ENCODE assay signal across 15 cellular contexts in the genomic region with DNA sequence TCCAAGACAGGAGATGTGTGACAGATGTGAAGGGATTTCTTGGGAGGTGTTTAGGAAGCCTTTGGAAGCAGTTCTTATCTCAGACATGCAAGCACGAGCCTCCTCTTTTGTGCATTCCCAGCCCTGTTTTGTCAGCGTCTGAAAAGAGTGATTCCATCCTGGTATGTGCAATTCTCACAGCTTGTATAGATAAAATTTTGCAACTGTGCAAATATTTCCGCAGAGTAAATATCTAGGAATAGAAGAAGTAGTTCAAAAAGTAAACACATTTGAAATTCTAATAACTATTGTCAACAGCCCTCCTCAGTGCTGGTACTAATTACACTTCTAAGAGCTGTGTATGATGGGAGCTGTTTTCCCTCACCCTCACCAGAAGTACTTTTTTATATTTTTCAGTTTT.
DNase-seq lines count a peak whose midpoint lies in the region; ATAC-seq and TF ChIP-seq lines count a peak whose summit lies in the region.
"Had no signal": no experiment of that assay in that cellular context is flagged by ENCODE, and none has a peak within 500 bp of the region (broad histone marks: within the 10 kb centered on the region; RNA-seq: fewer than 3 reads in every experiment).

No MANE protein-coding gene starts in this region.

- H3K4me3 ChIP-seq in HEK293 (ENCODE audit: low read depth, low read length) (no peak overlapping the region), foreskin fibroblast (ENCODE audit: low read depth in 1 of 2, low read length in 2 of 2) (no peak overlapping the region), parathyroid adenoma (ENCODE audit: low read depth, low read length) (no peak overlapping the region)

- no peak for ATAC-seq in GM21717 (IDR thresholded peaks at IDR 0.05; ENCODE audit: unreplicated experiment)
- no peak for ATAC-seq in HG03039 (IDR thresholded peaks at IDR 0.05; ENCODE audit: unreplicated experiment)

- CTCF ChIA-PET in HEK293 (lab: Yijun Ruan, JAX): interaction anchor here (2.9 kb wide), 1 partner anchor 9 kb away, joined by 12 read pairs; no protein-coding TSS in a partner anchor

- POLR2A ChIA-PET in HEK293 (lab: Yijun Ruan, JAX): no interaction called here

- no peak overlapping the region for H3K9ac ChIP-seq in parathyroid adenoma
- H3K9ac ChIP-seq: KMS-11 had no signal

- H3K79me2 ChIP-seq in parathyroid adenoma: no peaks in the 10 kb centered on the region

- DNase-seq in NCI-H82 treated with DMSO at 0.1 percent for 48 hours (lab: John Stamatoyannopoulos, UW; ENCODE audit: unreplicated experiment) (peak; percentile 43), foreskin fibroblast (peak; percentile 18 to 26), erythroblast (lab: John Stamatoyannopoulos, UW) (no peak)
- no peak for DNase-seq in activated T-cell treated with anti-CD3 and anti-CD28 coated beads, Interleukin-2, amount 50 U/mL, for 48 hours
- DNase-seq: EL, islet precursor cell, NCI-H1105, posterior cingulate gyrus, RPMI8226, T-helper 1 cell had no signal

- H3K9me3 ChIP-seq in HEK293 (ENCODE audit: control insufficient read depth, insufficient read depth, low read depth, low read length) (no peaks in the 10 kb centered on the region), parathyroid adenoma (ENCODE audit: control insufficient read depth, low read length) (no peaks in the 10 kb centered on the region)

- TF ChIP-seq CTCF in HEK293 (tag by site-specific recombination; IDR thresholded peaks at IDR 0.05): no peak
- TF ChIP-seq CTCF in foreskin fibroblast (IDR thresholded peaks at IDR 0.05; ENCODE audit: low read depth, low read length): no peak
- TF ChIP-seq CTCF in parathyroid adenoma (IDR thresholded peaks at IDR 0.05): no peak

- H3K27me3 ChIP-seq in parathyroid adenoma (ENCODE audit: control insufficient read depth, insufficient read depth, low read length): no peaks in the 10 kb centered on the region

- peak overlapping the region; percentile 38 for H2AFZ ChIP-seq in parathyroid adenoma

- no peak overlapping the region for H3K4me2 ChIP-seq in parathyroid adenoma (ENCODE audit: low read length)
- H3K4me2 ChIP-seq: KMS-11 had no signal

- H3K27ac ChIP-seq in HEK293 (ENCODE audit: extremely low read depth, low read depth, low read length): no peak overlapping the region
- H3K27ac ChIP-seq in parathyroid adenoma: no peak overlapping the region
- H3K27ac ChIP-seq: KMS-11 had no signal

- peaks cover 7% of the 10 kb centered on the region; the same call in 1 of the 2 replicates for H3K4me1 ChIP-seq in HEK293 (ENCODE audit: control insufficient read depth, insufficient read depth, low read length)
- H3K4me1 ChIP-seq in parathyroid adenoma: no peaks in the 10 kb centered on the region

- H3K36me3 ChIP-seq in HEK293 (ENCODE audit: control insufficient read depth in 2 of 2, insufficient read depth in 1 of 2, low read length in 2 of 2) (no peaks in the 10 kb centered on the region), parathyroid adenoma (ENCODE audit: control insufficient read depth, insufficient read depth, low read length) (no peaks in the 10 kb centered on the region)

- TF ChIP-seq POLR2A in erythroblast (IDR thresholded peaks at IDR 0.05; ENCODE audit: low read length): no peak

TF ChIP-seq in HEK293, 187 proteins besides CTCF, POLR2A, EP300 and RAD21:
- TF ChIP-seq ZNF202 (tag by site-specific recombination; IDR thresholded peaks at IDR 0.05; ENCODE audit: borderline replicate concordance) (no peak), ZNF621 (tag by site-specific recombination; IDR thresholded peaks at IDR 0.05) (no peak), SCRT2 (tag by site-specific recombination; IDR thresholded peaks at IDR 0.05) (no peak), ZNF776 (tag by site-specific recombination; IDR thresholded peaks at IDR 0.05; ENCODE audit: borderline replicate concordance) (no peak), ZNF114 (tag by site-specific recombination; IDR thresholded peaks at IDR 0.05) (no peak), ZNF37A (tag by site-specific recombination; IDR thresholded peaks at IDR 0.05) (no peak), ZNF292 (tag by site-specific recombination; IDR thresholded peaks at IDR 0.05; ENCODE audit: borderline replicate concordance, low read depth) (no peak), ZNF521 (tag by site-specific recombination; IDR thresholded peaks at IDR 0.05) (no peak), GLIS1 (tag by site-specific recombination; IDR thresholded peaks at IDR 0.05) (peak; percentile 15; the same call in 1 of the 2 replicates)
- TF ChIP-seq, protein P1, sequence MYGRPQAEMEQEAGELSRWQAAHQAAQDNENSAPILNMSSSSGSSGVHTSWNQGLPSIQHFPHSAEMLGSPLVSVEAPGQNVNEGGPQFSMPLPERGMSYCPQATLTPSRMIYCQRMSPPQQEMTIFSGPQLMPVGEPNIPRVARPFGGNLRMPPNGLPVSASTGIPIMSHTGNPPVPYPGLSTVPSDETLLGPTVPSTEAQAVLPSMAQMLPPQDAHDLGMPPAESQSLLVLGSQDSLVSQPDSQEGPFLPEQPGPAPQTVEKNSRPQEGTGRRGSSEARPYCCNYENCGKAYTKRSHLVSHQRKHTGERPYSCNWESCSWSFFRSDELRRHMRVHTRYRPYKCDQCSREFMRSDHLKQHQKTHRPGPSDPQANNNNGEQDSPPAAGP (tag by site-specific recombination; IDR thresholded peaks at IDR 0.05): no peak
- TF ChIP-seq, protein P2, sequence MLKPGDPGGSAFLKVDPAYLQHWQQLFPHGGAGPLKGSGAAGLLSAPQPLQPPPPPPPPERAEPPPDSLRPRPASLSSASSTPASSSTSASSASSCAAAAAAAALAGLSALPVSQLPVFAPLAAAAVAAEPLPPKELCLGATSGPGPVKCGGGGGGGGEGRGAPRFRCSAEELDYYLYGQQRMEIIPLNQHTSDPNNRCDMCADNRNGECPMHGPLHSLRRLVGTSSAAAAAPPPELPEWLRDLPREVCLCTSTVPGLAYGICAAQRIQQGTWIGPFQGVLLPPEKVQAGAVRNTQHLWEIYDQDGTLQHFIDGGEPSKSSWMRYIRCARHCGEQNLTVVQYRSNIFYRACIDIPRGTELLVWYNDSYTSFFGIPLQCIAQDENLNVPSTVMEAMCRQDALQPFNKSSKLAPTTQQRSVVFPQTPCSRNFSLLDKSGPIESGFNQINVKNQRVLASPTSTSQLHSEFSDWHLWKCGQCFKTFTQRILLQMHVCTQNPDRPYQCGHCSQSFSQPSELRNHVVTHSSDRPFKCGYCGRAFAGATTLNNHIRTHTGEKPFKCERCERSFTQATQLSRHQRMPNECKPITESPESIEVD (tag by site-specific recombination; IDR thresholded peaks at IDR 0.05): peak; percentile 35; the same call in 1 of the 2 replicates
- TF ChIP-seq, protein P3, sequence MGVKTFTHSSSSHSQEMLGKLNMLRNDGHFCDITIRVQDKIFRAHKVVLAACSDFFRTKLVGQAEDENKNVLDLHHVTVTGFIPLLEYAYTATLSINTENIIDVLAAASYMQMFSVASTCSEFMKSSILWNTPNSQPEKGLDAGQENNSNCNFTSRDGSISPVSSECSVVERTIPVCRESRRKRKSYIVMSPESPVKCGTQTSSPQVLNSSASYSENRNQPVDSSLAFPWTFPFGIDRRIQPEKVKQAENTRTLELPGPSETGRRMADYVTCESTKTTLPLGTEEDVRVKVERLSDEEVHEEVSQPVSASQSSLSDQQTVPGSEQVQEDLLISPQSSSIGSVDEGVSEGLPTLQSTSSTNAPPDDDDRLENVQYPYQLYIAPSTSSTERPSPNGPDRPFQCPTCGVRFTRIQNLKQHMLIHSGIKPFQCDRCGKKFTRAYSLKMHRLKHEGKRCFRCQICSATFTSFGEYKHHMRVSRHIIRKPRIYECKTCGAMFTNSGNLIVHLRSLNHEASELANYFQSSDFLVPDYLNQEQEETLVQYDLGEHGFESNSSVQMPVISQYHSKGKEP (tag by site-specific recombination; IDR thresholded peaks at IDR 0.05): 0 out of 2 replicates have a peak, but pooled peaks have one; percentile 33
- TF ChIP-seq, protein P4, sequence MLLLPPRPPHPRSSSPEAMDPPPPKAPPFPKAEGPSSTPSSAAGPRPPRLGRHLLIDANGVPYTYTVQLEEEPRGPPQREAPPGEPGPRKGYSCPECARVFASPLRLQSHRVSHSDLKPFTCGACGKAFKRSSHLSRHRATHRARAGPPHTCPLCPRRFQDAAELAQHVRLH (tag by site-specific recombination; IDR thresholded peaks at IDR 0.05): no peak

Comparison
In these comparisons a context has a peak if more than half of its experiments do, and no peak if none do; other contexts are left out.
1. DNase-seq: peak in NCI-H82 treated with DMSO at 0.1 percent for 48 hours (single experiment) and foreskin fibroblast (2 of 2); none in erythroblast (0 of 2) and activated T-cell treated with anti-CD3 and anti-CD28 coated beads, Interleukin-2, amount 50 U/mL, for 48 hours (0 of 2).